15 cellular contexts compared by ENCODE assay signal in genomic region chr17:7740481-7741001, GRCh38. TPM values are rescaled to one million over a fixed set of nuclear protein-coding genes. Genes with fewer than 3 reads are reported as not detected.
A peak's percentile ranks its signal among the peaks of the same experiment; 100 is the strongest.
DNase-seq lines count a peak whose midpoint lies in the region; ATAC-seq, FAIRE-seq and TF ChIP-seq lines count a peak whose summit lies in the region.
"Had no signal": no experiment of that assay in that cellular context is flagged by ENCODE, and none has a peak within 500 bp of the region (broad histone marks: within the 10 kb centered on the region; RNA-seq: fewer than 3 reads in every experiment).

No MANE protein-coding gene starts in this region.

- DNase-seq in COR-L47 (lab: John Stamatoyannopoulos, UW) (peak; percentile 35), SHP77 (lab: John Stamatoyannopoulos, UW) (peak; percentile 46 to 60), posterior vena cava (ENCODE audit: low spot score) (peak; percentile 78), GM19239 (ENCODE audit: insufficient read length, low spot score) (no peak), DMS153 treated with DMSO at 0.1 percent for 48 hours (lab: John Stamatoyannopoulos, UW; ENCODE audit: unreplicated experiment) (no peak)
- DNase-seq: activated naive CD4-positive, alpha-beta T cell treated with Interleukin-2 at 50 U/mL for 16 hours; CD8-positive, alpha-beta T cell; esophagus squamous epithelium; hippocampal formation; left colon; NCI-H226; stimulated activated naive CD8-positive, alpha-beta T cell treated with anti-CD3 and anti-CD28 coated beads, Interleukin-15, amount 100 ng/mL, for 72 hours had no signal

- FAIRE-seq in GM19239 (lab: Jason Lieb, UNC), result no peak

- no peak for TF ChIP-seq EP300 in Ishikawa (IDR thresholded peaks at IDR 0.05; ENCODE audit: borderline replicate concordance)

- TF ChIP-seq RAD21 in Ishikawa (IDR thresholded peaks at IDR 0.05; ENCODE audit: low read depth), result no peak

- no peak for ATAC-seq in GM21717 (IDR thresholded peaks at IDR 0.05; ENCODE audit: unreplicated experiment)
- ATAC-seq: CD8-positive, alpha-beta T cell; left colon; stimulated activated naive CD8-positive, alpha-beta T cell treated with anti-CD3 and anti-CD28 coated beads, Interleukin-15, amount 100 ng/mL, for 72 hours had no signal

- intact Hi-C loops in posterior vena cava (cut with DNase I), result loop anchor here in 1 of 2 donors (10.0 kb wide), 2 partner anchors 84 to 114 kb away; partner anchors contain the start of genes CYB5D1, NAA38 and TMEM88

TF ChIP-seq in Ishikawa, 13 proteins besides CTCF, POLR2A, EP300 and RAD21:
- TF ChIP-seq NFIC (IDR thresholded peaks at IDR 0.05) (peak; percentile 69; the same call in 1 of the 2 replicates), FOXM1 (IDR thresholded peaks at IDR 0.05; ENCODE audit: borderline replicate concordance, low read depth) (no peak), CREB1 (IDR thresholded peaks at IDR 0.05; ENCODE audit: low read depth) (no peak), TEAD4 (IDR thresholded peaks at IDR 0.05) (no peak), TCF12 (IDR thresholded peaks at IDR 0.05; ENCODE audit: low read depth) (0 out of 2 replicates have a peak, but pooled peaks have one; percentile 19)

RNA-seq across cellular contexts. Expression of gene DNAH2, which starts 23.0 kb away (rescaled TPM):
- total RNA-seq in posterior vena cava, result 1 to 10 TPM in 1 of 2 donors, under 1 TPM in 1; 0.19 to 1.3 TPM
- total RNA-seq: CD8-positive, alpha-beta T cell; HT-29 had no signal

RNA-seq across cellular contexts. Expression of gene EFNB3, which starts 35.5 kb away (rescaled TPM):
- total RNA-seq in posterior vena cava, result under 1 TPM; 0.19 to 0.42 TPM
- total RNA-seq: CD8-positive, alpha-beta T cell; HT-29 had no signal

RNA-seq across cellular contexts. Expression of gene WRAP53, which starts 52.3 kb away (rescaled TPM):
- 1 to 10 TPM; 4.8 to 5.0 TPM for total RNA-seq in posterior vena cava

RNA-seq across cellular contexts. Expression of gene TP53, which starts 53.3 kb away (rescaled TPM):
- total RNA-seq in posterior vena cava, result 10 to 100 TPM; 30.6 to 37.3 TPM

Comparison
In these comparisons a context has a peak if more than half of its experiments do, and no peak if none do; other contexts are left out.
1. DNase-seq: peak in COR-L47 (single experiment), SHP77 (2 of 2) and posterior vena cava (single experiment); none in GM19239 (single experiment) and DMS153 treated with DMSO at 0.1 percent for 48 hours (single experiment).